27 cellular contexts compared by ENCODE assay signal in genomic region chr12:115886666-115887065, GRCh38.
"Had no signal": no experiment of that assay in that cellular context is flagged by ENCODE, and none has a peak within 500 bp of the region (broad histone marks: within the 10 kb centered on the region; RNA-seq: fewer than 3 reads in every experiment).

No MANE protein-coding gene starts in this region.

- ATAC-seq: activated naive CD4-positive, alpha-beta T cell treated with anti-CD3 and anti-CD28 coated beads, Interleukin-2, amount 50 U/mL, for 72 hours; activated T-cell treated with anti-CD3 and anti-CD28 coated beads, Interleukin-2, amount 50 U/mL, for 72 hours; esophagus mucosa; T-helper 17 cell had no signal

- H3K9me3 ChIP-seq: ascending aorta, breast epithelium, colonic mucosa had no signal

- H3K36me3 ChIP-seq: ascending aorta, breast epithelium, cardiac muscle cell, colonic mucosa had no signal

- H3K4me1 ChIP-seq: ascending aorta, breast epithelium, colonic mucosa had no signal

- DNase-seq: activated CD4-positive, alpha-beta memory T cell treated with anti-CD3 and anti-CD28 coated beads, Interleukin-2, amount 10 ng/mL, durations not matched to agents 7 days and 5 days; activated CD4-positive, alpha-beta T cell treated with anti-CD3 and anti-CD28 coated beads for 1 hour; activated CD4-positive, alpha-beta T cell treated with anti-CD3 and anti-CD28 coated beads for 4 hours; activated CD4-positive, alpha-beta T cell treated with anti-CD3 and anti-CD28 coated beads, Interleukin-2, amount 10 ng/mL, durations not matched to agents 7 days and 5 days; activated CD4-positive, alpha-beta T cell treated with anti-CD3 and anti-CD28 coated beads, Interleukin-2, amount 50 U/mL, for 4 hours; activated CD8-positive, alpha-beta memory T cell treated with anti-CD3 and anti-CD28 coated beads, Interleukin-2, amount 50 U/mL, for 48 hours; activated gamma-delta T cell; activated naive CD4-positive, alpha-beta T cell; activated naive CD4-positive, alpha-beta T cell treated with anti-CD3 and anti-CD28 coated beads, Interleukin-2, amount 10 ng/mL, durations not matched to agents 7 days and 5 days; activated naive CD8-positive, alpha-beta T cell treated with anti-CD3 and anti-CD28 coated beads, Interleukin-2, amount 10 ng/mL, durations not matched to agents 7 days and 5 days; activated T-cell treated with anti-CD3 and anti-CD28 coated beads for 4 hours; activated T-cell treated with anti-CD3 and anti-CD28 coated beads, Interleukin-2, amount 50 U/mL, for 24 hours; activated T-cell treated with anti-CD3 and anti-CD28 coated beads, Interleukin-2, amount 50 U/mL, for 72 hours; central memory CD4-positive, alpha-beta T cell; cerebellar nuclear complex; colonic mucosa; effector memory CD4-positive, alpha-beta T cell; foreskin fibroblast; head of caudate nucleus; T-helper 1 cell; T-helper 17 cell; T1000 had no signal

- H3K27ac ChIP-seq: ascending aorta, breast epithelium, cardiac muscle cell, colonic mucosa had no signal

- H3K4me3 ChIP-seq: ascending aorta, breast epithelium, cardiac muscle cell, colonic mucosa had no signal

- H3K27me3 ChIP-seq: ascending aorta, breast epithelium, cardiac muscle cell, colonic mucosa had no signal
